Comparison of ENCODE assay signal across 22 cellular contexts in the genomic region with DNA sequence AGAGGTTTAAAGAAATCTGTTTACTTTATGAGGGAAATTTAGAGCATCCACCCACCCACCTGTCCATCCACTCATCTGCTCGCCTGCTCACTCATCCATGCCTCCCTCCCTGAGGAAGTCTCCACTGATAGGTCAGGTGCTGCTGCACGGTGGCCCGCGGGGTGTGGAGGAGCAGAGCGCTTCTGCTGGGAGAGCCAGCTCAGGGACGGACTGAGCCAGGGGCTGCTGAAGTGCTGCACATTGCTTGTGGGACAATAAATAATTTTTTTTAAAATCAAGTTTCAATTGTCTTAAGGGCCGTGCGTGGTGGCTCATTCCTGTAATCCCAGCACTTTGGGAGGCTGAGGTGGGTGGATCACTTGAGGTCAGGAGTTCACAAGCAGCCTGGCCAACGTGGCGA.
DNase-seq lines count a peak whose midpoint lies in the region; ATAC-seq lines count a peak whose summit lies in the region.
"Had no signal": no experiment of that assay in that cellular context is flagged by ENCODE, and none has a peak within 500 bp of the region (broad histone marks: within the 10 kb centered on the region; RNA-seq: fewer than 3 reads in every experiment).

No MANE protein-coding gene starts in this region.

- no peak overlapping the region for H3K4me3 Mint-ChIP-seq in memory B cell
- no peak overlapping the region for H3K4me3 Mint-ChIP-seq in activated CD8-positive, alpha-beta T cell treated with anti-CD3 and anti-CD28 coated beads, Interleukin-2, amount 10 ng/mL, durations not matched to agents 7 days and 5 days
- H3K4me3 Mint-ChIP-seq: B cell; CD4-positive, CD25-positive, alpha-beta regulatory T cell; HFFc6 had no signal

- no peak for ATAC-seq in memory B cell (ENCODE audit: low read depth)
- ATAC-seq in activated CD8-positive, alpha-beta T cell treated with anti-CD3 and anti-CD28 coated beads, Interleukin-2, amount 10 ng/mL, durations not matched to agents 7 days and 5 days: no peak
- ATAC-seq: K562 had no signal

- POLR2A ChIA-PET in activated CD8-positive, alpha-beta T cell treated with anti-CD3 and anti-CD28 coated beads, Interleukin-2, amount 10 ng/mL, durations not matched to agents 7 days and 5 days (lab: Charles Lee): no interaction called here

- H3K36me3 Mint-ChIP-seq in memory B cell: peaks cover 29% of the 10 kb centered on the region
- H3K36me3 Mint-ChIP-seq in activated CD8-positive, alpha-beta T cell treated with anti-CD3 and anti-CD28 coated beads, Interleukin-2, amount 10 ng/mL, durations not matched to agents 7 days and 5 days (ENCODE audit: low read depth): peaks cover 7% of the 10 kb centered on the region

- H3K9me3 Mint-ChIP-seq in memory B cell: no peaks in the 10 kb centered on the region
- H3K9me3 Mint-ChIP-seq in activated CD8-positive, alpha-beta T cell treated with anti-CD3 and anti-CD28 coated beads, Interleukin-2, amount 10 ng/mL, durations not matched to agents 7 days and 5 days (ENCODE audit: insufficient read depth): no peaks in the 10 kb centered on the region
- H3K9me3 Mint-ChIP-seq: CD4-positive, CD25-positive, alpha-beta regulatory T cell; HFFc6 had no signal

- CTCF ChIA-PET in activated CD8-positive, alpha-beta T cell treated with anti-CD3 and anti-CD28 coated beads, Interleukin-2, amount 10 ng/mL, durations not matched to agents 7 days and 5 days (lab: Charles Lee): no interaction called here

- peaks cover 15% of the 10 kb centered on the region for H3K4me1 Mint-ChIP-seq in memory B cell
- no peaks in the 10 kb centered on the region for H3K4me1 Mint-ChIP-seq in activated CD8-positive, alpha-beta T cell treated with anti-CD3 and anti-CD28 coated beads, Interleukin-2, amount 10 ng/mL, durations not matched to agents 7 days and 5 days (ENCODE audit: low read depth)

- DNase-seq in DMS79 treated with DMSO at 0.1 percent for 48 hours (lab: John Stamatoyannopoulos, UW) (peak; percentile 11), DMS79 (lab: John Stamatoyannopoulos, UW) (no peak), COLO668 (lab: John Stamatoyannopoulos, UW; ENCODE audit: unreplicated experiment) (peak; percentile 74), NCI-H69 (lab: John Stamatoyannopoulos, UW) (peak; percentile 43), memory B cell (ENCODE audit: low spot score in 2 of 2) (no peak), T-helper 2 cell (no peak), NOMO-1 treated with DMSO at 0.1 percent for 48 hours (lab: John Stamatoyannopoulos, UW; ENCODE audit: unreplicated experiment) (no peak)
- DNase-seq in activated CD8-positive, alpha-beta T cell treated with anti-CD3 and anti-CD28 coated beads, Interleukin-2, amount 10 ng/mL, durations not matched to agents 7 days and 5 days: no peak
- DNase-seq: 8988T; Caco-2; CD4-positive, CD25-positive, alpha-beta regulatory T cell; DMS153; H7; HFFc6; NCI-H1092 treated with DMSO at 0.1 percent for 48 hours; NCI-H146; NCI-H2081 treated with DMSO at 0.1 percent for 48 hours; NCI-H345; NCI-H526 treated with DMSO at 0.1 percent for 48 hours; SHP77 had no signal

- H3K27me3 Mint-ChIP-seq in memory B cell: no peaks in the 10 kb centered on the region
- no peaks in the 10 kb centered on the region for H3K27me3 Mint-ChIP-seq in activated CD8-positive, alpha-beta T cell treated with anti-CD3 and anti-CD28 coated beads, Interleukin-2, amount 10 ng/mL, durations not matched to agents 7 days and 5 days (ENCODE audit: low read depth)
- H3K27me3 Mint-ChIP-seq: B cell; CD4-positive, CD25-positive, alpha-beta regulatory T cell had no signal

- H3K27ac Mint-ChIP-seq in memory B cell: peak overlapping the region; percentile 40
- no peak overlapping the region for H3K27ac Mint-ChIP-seq in activated CD8-positive, alpha-beta T cell treated with anti-CD3 and anti-CD28 coated beads, Interleukin-2, amount 10 ng/mL, durations not matched to agents 7 days and 5 days
- H3K27ac Mint-ChIP-seq: HFFc6 had no signal

Comparison
In these comparisons a context has a peak if more than half of its experiments do, and no peak if none do; other contexts are left out.
1. DNase-seq: peak in DMS79 treated with DMSO at 0.1 percent for 48 hours (single experiment), COLO668 (single experiment) and NCI-H69 (single experiment); none in DMS79 (single experiment), memory B cell (0 of 2), T-helper 2 cell (0 of 5), NOMO-1 treated with DMSO at 0.1 percent for 48 hours (single experiment) and activated CD8-positive, alpha-beta T cell treated with anti-CD3 and anti-CD28 coated beads, Interleukin-2, amount 10 ng/mL, durations not matched to agents 7 days and 5 days (single experiment).